18 cellular contexts compared by ENCODE assay signal in genomic region chr6:100622907-100623692, GRCh38.
DNase-seq lines count a peak whose midpoint lies in the region; ATAC-seq, FAIRE-seq and TF ChIP-seq lines count a peak whose summit lies in the region.
"Had no signal": no experiment of that assay in that cellular context is flagged by ENCODE, and none has a peak within 500 bp of the region (broad histone marks: within the 10 kb centered on the region; RNA-seq: fewer than 3 reads in every experiment).

No MANE protein-coding gene starts in this region.

- peaks cover 10% of the 10 kb centered on the region for H3K4me1 ChIP-seq in adipocyte (ENCODE audit: control insufficient read depth, insufficient read depth, low read length)
- no peaks in the 10 kb centered on the region for H3K4me1 ChIP-seq in heart left ventricle
- H3K4me1 ChIP-seq: HAP-1, lower lobe of right lung, vagina had no signal

- intact Hi-C loops in heart left ventricle (cut with DNase I), result no loop called here

- no peak overlapping the region for H3K4me3 ChIP-seq in adipocyte (ENCODE audit: low read length)
- H3K4me3 ChIP-seq in fibroblast of pulmonary artery (replicated peaks; ENCODE audit: low read depth, low read length), result no peak overlapping the region
- H3K4me3 ChIP-seq in heart left ventricle, result no peak overlapping the region
- H3K4me3 ChIP-seq: HAP-1, lower lobe of right lung, vagina had no signal

- TF ChIP-seq POLR2A in heart left ventricle (IDR thresholded peaks at IDR 0.05), result no peak

- WGBS in heart left ventricle, 4 donors, result 90 to 98% (median 95%) methylated on average over 2 of the region's 2 CpGs

- H3K27ac ChIP-seq in heart left ventricle, result no peak overlapping the region
- H3K27ac ChIP-seq: lower lobe of right lung, vagina had no signal

- peak; percentile 32 for FAIRE-seq in A204.1 (lab: Jason Lieb, UNC)
- FAIRE-seq in G401.6 (lab: Jason Lieb, UNC), result peak; percentile 34

- H3K36me3 ChIP-seq in adipocyte (ENCODE audit: control insufficient read depth, insufficient read depth, low read length, severe bottlenecking) (peaks cover 60% of the 10 kb centered on the region), heart left ventricle (peaks cover 0 to 66% (median 45%) of the 10 kb centered on the region in 9 donors)
- H3K36me3 ChIP-seq: HAP-1 had no signal

- H3K9ac ChIP-seq in adipocyte (ENCODE audit: low read length), result no peak overlapping the region

- H3K27me3 ChIP-seq in adipocyte (replicated peaks; ENCODE audit: control insufficient read depth, insufficient read depth, low read length) (no peaks in the 10 kb centered on the region), heart left ventricle (no peaks in the 10 kb centered on the region)
- H3K27me3 ChIP-seq: vagina had no signal

- DNase-seq in adipocyte (ENCODE audit: low read depth) (peak; percentile 78), fibroblast of pulmonary artery (ENCODE audit: low read depth) (peak; percentile 65), SKM-1 treated with dmso at 0.1 percent for 144 hours (lab: John Stamatoyannopoulos, UW; ENCODE audit: unreplicated experiment) (no peak), heart left ventricle (no peak)
- no peak for DNase-seq in activated T-cell treated with anti-CD3 and anti-CD28 coated beads, Interleukin-2, amount 50 U/mL, for 1 hour
- DNase-seq: activated CD4-positive, alpha-beta T cell treated with anti-CD3 and anti-CD28 coated beads, Interleukin-2, amount 50 U/mL, for 48 hours; cortex of kidney; lower lobe of right lung; natural killer cell; NCI-H1436; NCI-H446; PC-3 had no signal

- H3K9me3 ChIP-seq in adipocyte (ENCODE audit: control insufficient read depth, low read length) (no peaks in the 10 kb centered on the region), heart left ventricle (peaks cover 0 to 13% (median 0%) of the 10 kb centered on the region in 12 donors)
- H3K9me3 ChIP-seq: HAP-1, lower lobe of right lung, vagina had no signal

- ATAC-seq in GM18861 (IDR thresholded peaks at IDR 0.05; ENCODE audit: unreplicated experiment), result no peak
- ATAC-seq in heart left ventricle, result no peak
- ATAC-seq: esophagus mucosa, lower lobe of right lung, natural killer cell, PC-3 had no signal

- TF ChIP-seq CTCF in fibroblast of pulmonary artery (IDR thresholded peaks at IDR 0.05; ENCODE audit: low read length, missing control alignments) (no peak), heart left ventricle (IDR thresholded peaks at IDR 0.05) (no peak)

Comparison
In these comparisons a context has a peak if more than half of its experiments do, and no peak if none do; other contexts are left out.
1. DNase-seq: peak in adipocyte (single experiment) and fibroblast of pulmonary artery (single experiment); none in SKM-1 treated with dmso at 0.1 percent for 144 hours (single experiment), heart left ventricle (0 of 5) and activated T-cell treated with anti-CD3 and anti-CD28 coated beads, Interleukin-2, amount 50 U/mL, for 1 hour (single experiment).